7 cellular contexts compared by ENCODE assay signal in the genomic region with DNA sequence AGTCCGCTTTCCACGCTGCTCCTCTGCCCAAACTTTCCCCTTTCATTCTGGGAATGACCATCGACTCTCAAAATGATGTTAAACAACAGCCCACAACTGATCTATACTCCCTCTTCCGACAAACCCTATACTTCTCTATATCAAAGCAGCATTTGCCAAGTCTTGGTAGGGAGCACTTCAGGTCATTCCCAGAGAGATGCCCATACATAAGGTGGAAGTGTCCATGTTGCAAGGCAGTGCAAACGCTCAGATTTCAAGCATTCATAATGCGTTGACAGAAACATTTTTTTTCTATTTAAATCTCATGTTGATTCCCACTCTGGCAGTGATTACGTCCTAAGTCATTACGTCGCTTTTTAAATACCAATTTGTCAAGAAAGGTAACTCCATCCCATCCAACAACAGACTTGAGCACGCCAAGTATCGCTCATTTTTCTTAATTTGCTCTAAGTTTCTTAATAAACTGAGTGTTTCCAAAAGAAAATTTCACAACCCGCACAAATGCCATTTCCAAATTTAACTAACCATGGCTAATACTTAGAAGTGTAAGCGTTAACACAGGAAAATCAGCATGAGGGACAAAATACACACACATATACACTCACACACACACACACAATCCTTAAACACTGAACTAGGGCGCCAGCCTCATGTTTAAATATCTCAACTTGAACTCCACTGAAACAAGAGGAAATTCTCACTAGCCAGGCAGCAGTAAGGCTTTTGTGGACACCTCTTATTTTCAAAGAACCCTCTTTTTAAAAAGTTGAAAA. TPM values are rescaled to one million over a fixed set of nuclear protein-coding genes. Genes with fewer than 3 reads are reported as not detected.
A peak's percentile ranks its signal among the peaks of the same experiment; 100 is the strongest.
DNase-seq lines count a peak whose midpoint lies in the region; ATAC-seq and TF ChIP-seq lines count a peak whose summit lies in the region.

No MANE protein-coding gene starts in this region.

- peaks cover 29% of the 10 kb centered on the region for H4K20me1 ChIP-seq in SK-N-SH (ENCODE audit: insufficient read depth)

- H3K4me3 ChIP-seq in GM06990 (replicated peaks; ENCODE audit: low read depth, low read length) = peak overlapping the region; percentile 76
- H3K4me3 ChIP-seq in SK-N-SH (ENCODE audit: low read depth in 2 of 2, low read length in 1 of 2) = peak overlapping the region; percentile 74 to 87
- H3K4me3 ChIP-seq in esophagus squamous epithelium = peak overlapping the region; percentile 52 to 98 (median 77)
- peak overlapping the region; percentile 67 to 97 for H3K4me3 ChIP-seq in neuronal stem cell (ENCODE audit: low read length in 2 of 2)

- H3K4me3 Mint-ChIP-seq in HFFc6 = peak overlapping the region; percentile 95

- POLR2A ChIA-PET in SK-N-SH (lab: Yijun Ruan, JAX) = no interaction called here

- H2AK5ac ChIP-seq in neuronal stem cell (ENCODE audit: low read depth, low read length) = no peak overlapping the region

- WGBS in SK-N-SH (ENCODE audit: low lambda C conversion rate) = 18% methylated on average over 14 of the region's 14 CpGs
- WGBS in esophagus squamous epithelium, 2 donors = 13 to 16% methylated on average over 14 of the region's 14 CpGs
- no CpG with 5 or more reads among the region's 14 CpGs for WGBS in neuronal stem cell (ENCODE audit: extremely low coverage in 2 of 2, insufficient read length in 2 of 2, insufficient replicate concordance in 1 of 2), 2 donors

- no peaks in the 10 kb centered on the region for H3K36me3 Mint-ChIP-seq in HFFc6 (ENCODE audit: low read depth)

- no peaks in the 10 kb centered on the region for H3K9me3 Mint-ChIP-seq in HFFc6

- peaks cover 14% of the 10 kb centered on the region for H3F3A ChIP-seq in SK-N-SH (replicated peaks; ENCODE audit: insufficient read depth)

- no peaks in the 10 kb centered on the region for H3K9me2 ChIP-seq in SK-N-SH

- no peak overlapping the region for H4K8ac ChIP-seq in neuronal stem cell (ENCODE audit: low read depth, low read length)

- H2BK5ac ChIP-seq in neuronal stem cell (ENCODE audit: low read length) = no peak overlapping the region

- intact Hi-C loops in esophagus squamous epithelium (cut with DNase I) = no loop called here

- H3K27me3 Mint-ChIP-seq in HFFc6 (ENCODE audit: insufficient read depth) = no peaks in the 10 kb centered on the region

- no peaks in the 10 kb centered on the region for H3K27me3 ChIP-seq in GM06990 (replicated peaks; ENCODE audit: control insufficient read depth, insufficient read depth, low read length)
- H3K27me3 ChIP-seq in SK-N-SH (ENCODE audit: insufficient read depth) = no peaks in the 10 kb centered on the region
- H3K27me3 ChIP-seq in esophagus squamous epithelium = no peaks in the 10 kb centered on the region
- H3K27me3 ChIP-seq in neuronal stem cell (ENCODE audit: control insufficient read depth in 3 of 3, insufficient read depth in 3 of 3, low read depth in 1 of 3, low read length in 3 of 3) = no peaks in the 10 kb centered on the region

- H3K9me3 ChIP-seq in SK-N-SH (no peaks in the 10 kb centered on the region), esophagus squamous epithelium (no peaks in the 10 kb centered on the region), neuronal stem cell (replicated peaks in 1 of 2; ENCODE audit: control insufficient read depth in 2 of 2, insufficient read depth in 1 of 2, low read depth in 1 of 2, low read length in 2 of 2) (no peaks in the 10 kb centered on the region)

- no peak overlapping the region for H2BK120ac ChIP-seq in neuronal stem cell (ENCODE audit: low read depth, low read length)

- H3K18ac ChIP-seq in neuronal stem cell (ENCODE audit: low read length) = no peak overlapping the region

- H3K23ac ChIP-seq in neuronal stem cell (ENCODE audit: low read depth, low read length, poor library complexity) = no peak overlapping the region

- peaks cover 43% of the 10 kb centered on the region for H3K4me1 Mint-ChIP-seq in HFFc6 (ENCODE audit: low read depth)

- H3K79me1 ChIP-seq in neuronal stem cell (ENCODE audit: low read depth, low read length) = no peaks in the 10 kb centered on the region

- H2AFZ ChIP-seq in SK-N-SH (ENCODE audit: low read depth) = peak overlapping the region; percentile 95
- peak overlapping the region; percentile 90 for H2AFZ ChIP-seq in neuronal stem cell (ENCODE audit: low read length)

- no peak for ATAC-seq in HG02763 (IDR thresholded peaks at IDR 0.05; ENCODE audit: unreplicated experiment)

- H3K9ac ChIP-seq in SK-N-SH (peak overlapping the region; percentile 74), neuronal stem cell (ENCODE audit: low read depth, low read length, poor library complexity) (no peak overlapping the region)

- DNase-seq in GM06990 (ENCODE audit: extremely low read depth, insufficient read length) (no peak), HFFc6 (peak; percentile 12), SK-N-SH (peak; percentile 34), esophagus squamous epithelium (lab: John Stamatoyannopoulos, UW) (no peak), neuronal stem cell (ENCODE audit: low spot score) (no peak), activated gamma-delta T cell treated with Interleukin-2 at 50 U/mL for 16 hours (no peak)

- peak overlapping the region; percentile 53 to 79; a peak in 3 of 4 replicates for H3K27ac ChIP-seq in SK-N-SH (ENCODE audit: low read depth in 2 of 2, low read length in 1 of 2)
- peak overlapping the region; percentile 81 to 97 (median 91) for H3K27ac ChIP-seq in esophagus squamous epithelium
- H3K27ac ChIP-seq in neuronal stem cell (replicated peaks; ENCODE audit: low read length) = no peak overlapping the region

- H3K36me3 ChIP-seq in GM06990 (ENCODE audit: control insufficient read depth, insufficient read depth, low read length) = no peaks in the 10 kb centered on the region
- no peaks in the 10 kb centered on the region for H3K36me3 ChIP-seq in SK-N-SH (replicated peaks in 1 of 2; ENCODE audit: control insufficient read depth in 1 of 2, insufficient read depth in 2 of 2, low read length in 1 of 2)
- H3K36me3 ChIP-seq in esophagus squamous epithelium = no peaks in the 10 kb centered on the region
- no peaks in the 10 kb centered on the region for H3K36me3 ChIP-seq in neuronal stem cell (replicated peaks in 1 of 2; ENCODE audit: control insufficient read depth in 2 of 2, insufficient read depth in 2 of 2, low read length in 2 of 2)

- peaks cover 56% of the 10 kb centered on the region for H3K79me2 ChIP-seq in SK-N-SH (ENCODE audit: insufficient read depth)

- no peak for TF ChIP-seq POLR2A in esophagus squamous epithelium (IDR thresholded peaks at IDR 0.05)

- CTCF ChIA-PET in SK-N-SH (lab: Yijun Ruan, JAX) = interaction anchor here (1.0 kb wide), 2 partner anchors 18 to 340 kb away, joined by 3 read pairs; no protein-coding TSS in a partner anchor

- H3K4me1 ChIP-seq in SK-N-SH (ENCODE audit: control insufficient read depth in 1 of 2, insufficient read depth in 2 of 2, low read depth in 1 of 2, low read length in 1 of 2) (peaks cover 4 to 11% of the 10 kb centered on the region in 2 experiments; a peak in 3 of 4 replicates), esophagus squamous epithelium (peaks cover 7 to 56% (median 17%) of the 10 kb centered on the region in 3 donors), neuronal stem cell (ENCODE audit: control insufficient read depth in 2 of 2, insufficient read depth in 1 of 2, low read depth in 1 of 2, low read length in 2 of 2) (peaks cover 5 to 7% of the 10 kb centered on the region in 2 donors)

- peak overlapping the region; percentile 68 for H3K27ac Mint-ChIP-seq in HFFc6

- TF ChIP-seq CTCF in GM06990 (IDR thresholded peaks at IDR 0.05; ENCODE audit: insufficient read depth, low read length, poor library complexity, severe bottlenecking) (no peak), HFFc6 (IDR thresholded peaks at IDR 0.05) (no peak), SK-N-SH (IDR thresholded peaks at IDR 0.05) (no peak), esophagus squamous epithelium (IDR thresholded peaks at IDR 0.05) (no peak)

- H3K14ac ChIP-seq in neuronal stem cell (ENCODE audit: low read length) = no peak overlapping the region

- no peak for TF ChIP-seq RAD21 in SK-N-SH (IDR thresholded peaks at IDR 0.05; ENCODE audit: low read length)

- peak overlapping the region; percentile 84 for H3K4me2 ChIP-seq in SK-N-SH
- H3K4me2 ChIP-seq in neuronal stem cell (ENCODE audit: insufficient read depth, low read length, poor library complexity, severe bottlenecking) = peak overlapping the region; percentile 27

- no peak for TF ChIP-seq EP300 in SK-N-SH (IDR thresholded peaks at IDR 0.05; ENCODE audit: borderline replicate concordance in 1 of 2, low read depth in 1 of 2, low read length in 1 of 2)

- no peak overlapping the region for H3K4ac ChIP-seq in neuronal stem cell (ENCODE audit: low read length)

- no peak overlapping the region for H4K91ac ChIP-seq in neuronal stem cell (ENCODE audit: low read depth, low read length, poor library complexity)

- H2BK15ac ChIP-seq in neuronal stem cell (ENCODE audit: low read length) = no peak overlapping the region

- H2BK12ac ChIP-seq in neuronal stem cell (ENCODE audit: low read length) = no peak overlapping the region

TF ChIP-seq in SK-N-SH, 30 proteins besides CTCF, POLR2A, EP300 and RAD21:
- TF ChIP-seq MXI1 (IDR thresholded peaks at IDR 0.05; ENCODE audit: low read depth, low read length) = peak; percentile 42; the same call in 1 of the 2 replicates
- TF ChIP-seq MEF2A (IDR thresholded peaks at IDR 0.05; ENCODE audit: borderline replicate concordance, low read depth) = no peak
- no peak for TF ChIP-seq TAF1 (IDR thresholded peaks at IDR 0.05; ENCODE audit: borderline replicate concordance, low read depth, low read length)
- no peak for TF ChIP-seq TEAD4 (IDR thresholded peaks at IDR 0.05; ENCODE audit: borderline replicate concordance, insufficient read depth)

RNA-seq across cellular contexts. Expression of gene GXYLT1, which starts 1.1 kb away (rescaled TPM):
- total RNA-seq in HFFc6 (2021; fragmentation: NEBNext Ultra II Directional; extraction: Animal tissue kit (Norgen Biotek cat#: 25700)) = 10 to 100 TPM; 11.2 to 14.1 (median 13.2) TPM
- 5.0 and 5.8 TPM in 2 replicates for polyA plus RNA-seq in SK-N-SH (2012; rRNA removed)
- polyA plus RNA-seq in SK-N-SH (2012; cell fraction: cytosol; rRNA removed) = 7.4 and 8.5 TPM in 2 replicates
- polyA plus RNA-seq in SK-N-SH (2012; cell fraction: nucleus; rRNA removed) = 2.6 and 4.7 TPM in 2 replicates
- 10 to 100 TPM in 1 of 4 donors, 1 to 10 TPM in 3; 6.8 to 14.1 (median 7.4) TPM for total RNA-seq in esophagus squamous epithelium
- polyA plus RNA-seq in neuronal stem cell (2013, experiment 1 of 2) = 7.8 TPM
- 7.5 TPM for polyA plus RNA-seq in neuronal stem cell (2013, experiment 2 of 2)

Comparison
In these comparisons a context has a peak if more than half of its experiments do, and no peak if none do; other contexts are left out.
1. DNase-seq: peak in HFFc6 (single experiment) and SK-N-SH (single experiment); none in GM06990 (single experiment), esophagus squamous epithelium (single experiment), neuronal stem cell (single experiment) and activated gamma-delta T cell treated with Interleukin-2 at 50 U/mL for 16 hours (single experiment).
2. Peak in every context shown above with its lines, with median percentiles within 50 percentile points of each other: H3K4me3 ChIP-seq.